8 cellular contexts compared by ENCODE assay signal in the genomic region with DNA sequence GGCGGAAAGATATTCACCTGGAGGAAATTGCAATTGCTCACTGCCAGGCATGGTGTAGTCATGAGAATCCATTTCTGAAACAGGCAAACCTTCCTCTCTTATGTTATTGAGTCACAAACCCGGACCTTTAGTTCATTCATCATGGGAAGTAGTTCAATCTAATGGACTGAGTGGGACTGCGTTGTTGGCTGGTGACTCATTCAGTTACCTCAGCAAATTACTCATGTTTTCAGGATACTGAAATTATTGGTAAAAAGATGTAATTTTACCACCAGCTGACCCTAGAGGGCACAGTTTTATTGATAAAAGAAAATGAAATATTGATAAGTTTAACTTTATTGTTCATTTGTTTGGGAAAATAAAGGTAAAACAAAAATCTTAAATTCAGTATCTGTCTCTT.
DNase-seq lines count a peak whose midpoint lies in the region; ATAC-seq and TF ChIP-seq lines count a peak whose summit lies in the region.

No MANE protein-coding gene starts in this region.

- no peaks in the 10 kb centered on the region for H3K9me2 ChIP-seq in GM23338 (ENCODE audit: insufficient read depth)

- no peaks in the 10 kb centered on the region for H3F3A ChIP-seq in GM23338 (replicated peaks; ENCODE audit: low read depth)

- DNase-seq in EL (peak; percentile 88), GM23338 (ENCODE audit: low spot score) (no peak), NCI-H69 (lab: John Stamatoyannopoulos, UW) (peak; percentile 33), iPS-NIHi7 (ENCODE audit: extremely low spot score) (peak; percentile 12), T-helper 17 cell (no peak), NCI-H146 treated with DMSO at 0.1 percent for 48 hours (lab: John Stamatoyannopoulos, UW; ENCODE audit: unreplicated experiment) (no peak), SHP77 treated with DMSO at 0.1 percent for 48 hours (lab: John Stamatoyannopoulos, UW) (no peak)

- H3K79me2 ChIP-seq in GM23338 (replicated peaks; ENCODE audit: insufficient read depth), result no peaks in the 10 kb centered on the region

- ATAC-seq in GM23338, result no peak
- no peak for ATAC-seq in T-helper 17 cell
- no peak for ATAC-seq in GM21576 (IDR thresholded peaks at IDR 0.05; ENCODE audit: unreplicated experiment)

- H3K9me3 ChIP-seq in T-helper 17 cell (ENCODE audit: control insufficient read depth, low read length, poor library complexity, severe bottlenecking), result no peaks in the 10 kb centered on the region

- no peaks in the 10 kb centered on the region for H3K36me3 ChIP-seq in GM23338 (ENCODE audit: insufficient read depth)

- H2AFZ ChIP-seq in GM23338, result no peak overlapping the region

- H3K4me3 Mint-ChIP-seq in GM23338 (no peak overlapping the region), T-helper 17 cell (no peak overlapping the region)

- no peaks in the 10 kb centered on the region for H3K27me3 Mint-ChIP-seq in GM23338 (ENCODE audit: insufficient read depth, low read depth, poor library complexity)
- H3K27me3 Mint-ChIP-seq in T-helper 17 cell, result no peaks in the 10 kb centered on the region

- no peak overlapping the region for H3K4me2 ChIP-seq in GM23338

- TF ChIP-seq CTCF in GM23338 (conservative IDR thresholded peaks at IDR 0.05; ENCODE audit: low read depth in 2 of 2), result peak; percentile 6 to 8; a peak in 2 of 4 replicates

- H3K4me1 Mint-ChIP-seq in GM23338 (no peaks in the 10 kb centered on the region), T-helper 17 cell (no peaks in the 10 kb centered on the region)

- H4K20me1 ChIP-seq in GM23338 (replicated peaks; ENCODE audit: insufficient read depth), result no peaks in the 10 kb centered on the region

- H3K4me3 ChIP-seq in GM23338, result no peak overlapping the region

- no peaks in the 10 kb centered on the region for H3K36me3 Mint-ChIP-seq in GM23338 (ENCODE audit: low read depth)
- H3K36me3 Mint-ChIP-seq in T-helper 17 cell (ENCODE audit: low read depth), result no peaks in the 10 kb centered on the region

- no peaks in the 10 kb centered on the region for H3K4me1 ChIP-seq in GM23338 (ENCODE audit: insufficient read depth)

- H3K9me3 Mint-ChIP-seq in GM23338, result no peaks in the 10 kb centered on the region

- H3K27ac Mint-ChIP-seq in GM23338 (no peak overlapping the region), T-helper 17 cell (no peak overlapping the region)

- no peaks in the 10 kb centered on the region for H3K27me3 ChIP-seq in GM23338 (ENCODE audit: insufficient read depth)

- no peak overlapping the region for H3K27ac ChIP-seq in GM23338 (ENCODE audit: low read depth)

TF ChIP-seq in GM23338, 12 proteins besides CTCF, POLR2A, EP300 and RAD21:
- TF ChIP-seq POLR2AphosphoS5 (IDR thresholded peaks at IDR 0.05; ENCODE audit: low read depth) (no peak), NANOG (IDR thresholded peaks at IDR 0.05; ENCODE audit: borderline replicate concordance) (no peak), ZNF331 (CRISPR knock-in tag; IDR thresholded peaks at IDR 0.05; ENCODE audit: low read depth) (no peak), STAT1 (IDR thresholded peaks at IDR 0.05; ENCODE audit: unreplicated experiment) (no peak), JUNB (IDR thresholded peaks at IDR 0.05; ENCODE audit: unreplicated experiment) (no peak)
- TF ChIP-seq, protein P1, sequence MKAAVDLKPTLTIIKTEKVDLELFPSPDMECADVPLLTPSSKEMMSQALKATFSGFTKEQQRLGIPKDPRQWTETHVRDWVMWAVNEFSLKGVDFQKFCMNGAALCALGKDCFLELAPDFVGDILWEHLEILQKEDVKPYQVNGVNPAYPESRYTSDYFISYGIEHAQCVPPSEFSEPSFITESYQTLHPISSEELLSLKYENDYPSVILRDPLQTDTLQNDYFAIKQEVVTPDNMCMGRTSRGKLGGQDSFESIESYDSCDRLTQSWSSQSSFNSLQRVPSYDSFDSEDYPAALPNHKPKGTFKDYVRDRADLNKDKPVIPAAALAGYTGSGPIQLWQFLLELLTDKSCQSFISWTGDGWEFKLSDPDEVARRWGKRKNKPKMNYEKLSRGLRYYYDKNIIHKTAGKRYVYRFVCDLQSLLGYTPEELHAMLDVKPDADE (IDR thresholded peaks at IDR 0.05), result no peak

Comparison
In these comparisons a context has a peak if more than half of its experiments do, and no peak if none do; other contexts are left out.
1. DNase-seq: peak in EL (single experiment), NCI-H69 (single experiment) and iPS-NIHi7 (single experiment); none in GM23338 (single experiment), T-helper 17 cell (0 of 3), NCI-H146 treated with DMSO at 0.1 percent for 48 hours (single experiment) and SHP77 treated with DMSO at 0.1 percent for 48 hours (single experiment).